ENCODE assay signal across 15 cellular contexts in genomic region chr1:6788946-6789345, GRCh38. TPM values are rescaled to one million over a fixed set of nuclear protein-coding genes. Genes with fewer than 3 reads are reported as not detected.
DNase-seq lines count a peak whose midpoint lies in the region; ATAC-seq, FAIRE-seq and TF ChIP-seq lines count a peak whose summit lies in the region.
"Had no signal": no experiment of that assay in that cellular context is flagged by ENCODE, and none has a peak within 500 bp of the region (broad histone marks: within the 10 kb centered on the region; RNA-seq: fewer than 3 reads in every experiment).

No MANE protein-coding gene starts in this region.

- TF ChIP-seq POLR2A in HepG2 (IDR thresholded peaks at IDR 0.05; ENCODE audit: insufficient read depth in 1 of 2, low read depth in 2 of 2, low read length in 2 of 2): no peak
- TF ChIP-seq POLR2A in right lobe of liver (IDR thresholded peaks at IDR 0.05): no peak
- no peak for TF ChIP-seq POLR2A in endothelial cell of umbilical vein (IDR thresholded peaks at IDR 0.05; ENCODE audit: low read depth, low read length)

- dilution Hi-C loops in endothelial cell of umbilical vein (cut with MboI; ENCODE audit: extremely low pct_ligation_motif_present, low sequenced_read_pairs): no loop called here

- no peaks in the 10 kb centered on the region for H3K27me3 Mint-ChIP-seq in T-cell

- H3K4me1 ChIP-seq in HepG2 (ENCODE audit: insufficient read depth, low read length) (peaks cover 41% of the 10 kb centered on the region), right lobe of liver (peaks cover 0 to 10% (median 0%) of the 10 kb centered on the region in 4 donors), endothelial cell of umbilical vein (ENCODE audit: control insufficient read depth, extremely low read depth, insufficient read depth, low read length) (peaks cover 16% of the 10 kb centered on the region), aorta (ENCODE audit: control insufficient read depth in 1 of 2, insufficient read depth in 2 of 2, low read length in 2 of 2) (peaks cover 3 to 13% of the 10 kb centered on the region in 2 donors)

- H3K36me3 Mint-ChIP-seq in T-cell: peaks cover 17% of the 10 kb centered on the region

- no peaks in the 10 kb centered on the region for H3K27me3 ChIP-seq in HepG2 (ENCODE audit: control insufficient read depth in 1 of 2, insufficient read depth in 2 of 2, low read length in 2 of 2)
- no peaks in the 10 kb centered on the region for H3K27me3 ChIP-seq in right lobe of liver
- no peaks in the 10 kb centered on the region for H3K27me3 ChIP-seq in endothelial cell of umbilical vein (ENCODE audit: control insufficient read depth in 2 of 2, insufficient read depth in 2 of 2, low read length in 2 of 2)
- no peaks in the 10 kb centered on the region for H3K27me3 ChIP-seq in aorta (ENCODE audit: control insufficient read depth in 1 of 2, insufficient read depth in 2 of 2, low read length in 1 of 2)
- H3K27me3 ChIP-seq: brain microvascular endothelial cell had no signal

- FAIRE-seq in HepG2 (lab: Jason Lieb, UNC): peak; percentile 79
- FAIRE-seq in endothelial cell of umbilical vein (lab: Jason Lieb, UNC): peak; percentile 43

- no peaks in the 10 kb centered on the region for H3K9me1 ChIP-seq in endothelial cell of umbilical vein (replicated peaks; ENCODE audit: control insufficient read depth, extremely low read depth, insufficient read depth, low read length)

- CTCF ChIA-PET in HepG2 (lab: Yijun Ruan, JAX; ENCODE audit: low intra/inter-chr PET ratio, low total read pairs): no interaction called here
- CTCF ChIA-PET in T-cell (lab: Charles Lee): no interaction called here
- CTCF ChIA-PET in endothelial cell of umbilical vein (lab: Charles Lee): interaction anchor here (1.4 to 3.2 kb wide), 3 partner anchors 9 to 281 kb away, joined by 4 to 11 read pairs (median 4); no protein-coding TSS in a partner anchor

- ATAC-seq in HepG2 (no peak), right lobe of liver (no peak), T-cell (replicated peaks in 1 of 4) (no peak), aorta (ENCODE audit: low FRiP score) (no peak), left lobe of liver (no peak)
- ATAC-seq: stimulated activated naive CD8-positive, alpha-beta T cell treated with anti-CD3 and anti-CD28 coated beads, Interleukin-15, Interleukin-2, amounts not matched to agents 100 U/mL and 50 U/mL, for 24 hours had no signal

- DNase-seq in HepG2 (ENCODE audit: low spot score): peak; percentile 41
- no peak for DNase-seq in right lobe of liver
- DNase-seq in T-cell: no peak
- DNase-seq in endothelial cell of umbilical vein (ENCODE audit: low read depth, low spot score): peak; percentile 82
- no peak for DNase-seq in aorta
- DNase-seq in NCI-H524 (lab: John Stamatoyannopoulos, UW): no peak
- DNase-seq in activated effector memory CD4-positive, alpha-beta T cell treated with anti-CD3 and anti-CD28 coated beads, Interleukin-2, amount 50 U/mL, for 16 hours: no peak
- no peak for DNase-seq in left lobe of liver (ENCODE audit: low spot score)
- DNase-seq: brain microvascular endothelial cell; effector memory CD4-positive, alpha-beta T cell; hypothalamus; IMR-90; NCI-H1105; SHP77 treated with DMSO at 0.1 percent for 48 hours; stimulated activated naive CD8-positive, alpha-beta T cell treated with anti-CD3 and anti-CD28 coated beads, Interleukin-15, Interleukin-2, amounts not matched to agents 100 U/mL and 50 U/mL, for 24 hours had no signal

- peaks cover 73% of the 10 kb centered on the region for H3K79me2 ChIP-seq in HepG2 (ENCODE audit: insufficient read depth, low read length)
- H3K79me2 ChIP-seq in endothelial cell of umbilical vein (ENCODE audit: control insufficient read depth, insufficient read depth, low read length): peaks cover 56% of the 10 kb centered on the region

- intact Hi-C loops in HepG2 (cut with micrococcal nuclease; ENCODE audit: unreplicated experiment): loop anchor here (10.0 kb wide), 1 partner anchor 64 kb away; no protein-coding TSS in a partner anchor
- intact Hi-C loops in right lobe of liver (cut with DNase I): no loop called here
- intact Hi-C loops in endothelial cell of umbilical vein (cut with micrococcal nuclease): loop anchor here (5.0 to 10.0 kb wide), 3 partner anchors 187 to 986 kb away; partner anchors contain the start of genes KLHL21, PLEKHG5 and VAMP3
- intact Hi-C loops in aorta (cut with DNase I): loop anchor here (10.0 kb wide), 3 partner anchors 64 to 286 kb away; partner anchors contain the start of gene KLHL21 (in 1 of the 2)

- no peak for TF ChIP-seq EP300 in HepG2 (IDR thresholded peaks at IDR 0.05; ENCODE audit: low read depth in 2 of 2, low read length in 2 of 2)
- TF ChIP-seq EP300 in HepG2 (CRISPR knock-in tag; IDR thresholded peaks at IDR 0.05; ENCODE audit: borderline replicate concordance): no peak

- in situ Hi-C loops in HepG2 (cut with HindIII; ENCODE audit: extremely low pct_ligation_motif_present, low pct_unique_long_range_greater_than_20kb): no loop called here

- H4K20me1 ChIP-seq in HepG2 (ENCODE audit: insufficient read depth, low read length) (peaks cover 25% of the 10 kb centered on the region), endothelial cell of umbilical vein (replicated peaks; ENCODE audit: control insufficient read depth, extremely low read depth, insufficient read depth, low read length) (peaks cover 3% of the 10 kb centered on the region)

- H3K9me3 Mint-ChIP-seq in T-cell: no peaks in the 10 kb centered on the region

- BruUV-seq in HepG2 (replicated peaks; lab: Mats Ljungman, UMichigan) (no TSS peak), endothelial cell of umbilical vein (replicated peaks; lab: Mats Ljungman, UMichigan) (no TSS peak)

- no peaks in the 10 kb centered on the region for H3K9me3 ChIP-seq in HepG2 (ENCODE audit: low read length)
- no peaks in the 10 kb centered on the region for H3K9me3 ChIP-seq in right lobe of liver
- H3K9me3 ChIP-seq in endothelial cell of umbilical vein (replicated peaks; ENCODE audit: control insufficient read depth, insufficient read depth, low read length): no peaks in the 10 kb centered on the region
- no peaks in the 10 kb centered on the region for H3K9me3 ChIP-seq in aorta (ENCODE audit: control insufficient read depth, low read length)

- H3K4me3 ChIP-seq in HepG2 (replicated peaks in 1 of 3; ENCODE audit: insufficient read depth in 1 of 3, low read depth in 2 of 3, low read length in 3 of 3): no peak overlapping the region
- no peak overlapping the region for H3K4me3 ChIP-seq in right lobe of liver
- no peak overlapping the region for H3K4me3 ChIP-seq in endothelial cell of umbilical vein (replicated peaks in 1 of 3; ENCODE audit: insufficient read depth in 1 of 3, low read depth in 1 of 3, low read length in 3 of 3)
- no peak overlapping the region for H3K4me3 ChIP-seq in aorta (ENCODE audit: low read length in 2 of 2)

- TF ChIP-seq RAD21 in HepG2 (CRISPR knock-in tag; IDR thresholded peaks at IDR 0.05): no peak

- H3K4me2 ChIP-seq in HepG2 (ENCODE audit: low read depth, low read length) (peak overlapping the region; percentile 48), endothelial cell of umbilical vein (ENCODE audit: insufficient read depth, low read length) (no peak overlapping the region)

- no peak for TF ChIP-seq CTCF in HepG2 (CRISPR knock-in tag; IDR thresholded peaks at IDR 0.05)
- TF ChIP-seq CTCF in right lobe of liver (IDR thresholded peaks at IDR 0.05): no peak
- no peak for TF ChIP-seq CTCF in endothelial cell of umbilical vein (IDR thresholded peaks at IDR 0.05; ENCODE audit: extremely low read depth in 1 of 2, insufficient read depth in 1 of 2, low read depth in 1 of 2, low read length in 2 of 2)

- POLR2A ChIA-PET in HepG2 (lab: Yijun Ruan, JAX): no interaction called here
- POLR2A ChIA-PET in T-cell (lab: Charles Lee): no interaction called here
- POLR2A ChIA-PET in endothelial cell of umbilical vein (lab: Charles Lee): no interaction called here

- 34% methylated on average over 2 of the region's 2 CpGs for WGBS in HepG2 (ENCODE audit: low lambda C conversion rate)
- WGBS in right lobe of liver (ENCODE audit: insufficient coverage, low coverage, low lambda C conversion rate, missing lambda C conversion rate): 72% methylated on average over 2 of the region's 2 CpGs
- 16 to 27% methylated on average over 2 of the region's 2 CpGs for WGBS in aorta, 2 donors

- peak overlapping the region in 1 of 3 donors; percentile 7 for H3K4me3 Mint-ChIP-seq in T-cell

- peak overlapping the region; percentile 26 for H3K27ac ChIP-seq in HepG2 (ENCODE audit: extremely low read length, insufficient read depth, low read length)
- H3K27ac ChIP-seq in right lobe of liver: no peak overlapping the region
- no peak overlapping the region for H3K27ac ChIP-seq in endothelial cell of umbilical vein (ENCODE audit: insufficient read depth, low read depth, low read length)
- H3K27ac ChIP-seq in aorta (ENCODE audit: low read depth in 1 of 2, low read length in 2 of 2): peak overlapping the region; percentile 1 to 80
- H3K27ac ChIP-seq: brain microvascular endothelial cell had no signal

- H3K9ac ChIP-seq in HepG2 (ENCODE audit: insufficient read depth, low read depth, low read length) (no peak overlapping the region), endothelial cell of umbilical vein (replicated peaks; ENCODE audit: extremely low read depth, insufficient read depth, low read length) (no peak overlapping the region)

- H3K4me1 Mint-ChIP-seq in T-cell: peaks cover 49 to 62% (median 53%) of the 10 kb centered on the region in 3 donors

- H2AFZ ChIP-seq in HepG2 (ENCODE audit: low read length) (no peak overlapping the region), endothelial cell of umbilical vein (ENCODE audit: low read depth, low read length) (no peak overlapping the region)

- H3K36me3 ChIP-seq in HepG2 (replicated peaks in 1 of 2; ENCODE audit: control insufficient read depth in 1 of 2, insufficient read depth in 2 of 2, low read length in 2 of 2) (peaks cover 0 to 5% of the 10 kb centered on the region in 2 experiments; a peak in 2 of 5 replicates), right lobe of liver (no peaks in the 10 kb centered on the region), endothelial cell of umbilical vein (ENCODE audit: control insufficient read depth in 2 of 2, extremely low read depth in 1 of 2, insufficient read depth in 2 of 2, low read length in 2 of 2) (no peaks in the 10 kb centered on the region), aorta (ENCODE audit: control insufficient read depth in 1 of 2, insufficient read depth in 2 of 2, low read length in 1 of 2) (no peaks in the 10 kb centered on the region)
- H3K36me3 ChIP-seq: brain microvascular endothelial cell had no signal

- H3K27ac Mint-ChIP-seq in T-cell: peak overlapping the region; percentile 9 to 35

RNA-seq across cellular contexts. Expression of gene CAMTA1, which starts 3.7 kb away (rescaled TPM):
- total RNA-seq in HepG2 (2016; rRNA removed; fragmentation: Illumina TruSeq; extraction: Trizol) (36.4 and 36.7 TPM in 2 replicates), right lobe of liver (10 to 100 TPM; 32.3 to 49.4 (median 37.2) TPM), T-cell (10 to 100 TPM; 29.7 to 37.4 (median 34.6) TPM), endothelial cell of umbilical vein (88.1 and 92.7 TPM in 2 replicates), aorta (100 to 1,000 TPM in 1 of 2 donors, 10 to 100 TPM in 1; 78.7 to 105 TPM), left lobe of liver (33.6 TPM)
- 54.5 and 63.4 TPM in 2 replicates for total RNA-seq in HepG2 (2016; cell fraction: cytosol; rRNA removed; fragmentation: Illumina TruSeq; extraction: Trizol; ENCODE audit: low read depth)
- total RNA-seq in HepG2 (2016; cell fraction: insoluble cytoplasmic fraction; rRNA removed; fragmentation: Illumina TruSeq; extraction: Trizol): 33.9 and 46.1 TPM in 2 replicates
- total RNA-seq in HepG2 (2016; cell fraction: membrane; rRNA removed; fragmentation: Illumina TruSeq; extraction: Trizol): 56.0 and 62.9 TPM in 2 replicates
- total RNA-seq in HepG2 (2016; cell fraction: nucleus; rRNA removed; fragmentation: Illumina TruSeq; extraction: Trizol): 25.6 and 26.4 TPM in 2 replicates
- polyA plus RNA-seq in HepG2 (2011; rRNA removed) (22.4 and 25.0 TPM in 2 replicates), endothelial cell of umbilical vein (36.4 and 50.8 TPM in 2 replicates), aorta (100 to 1,000 TPM; 241 to 438 TPM)
- 17.3 and 28.2 TPM in 2 replicates for polyA plus RNA-seq in HepG2 (2011; cell fraction: cytosol; rRNA removed)
- 11.2 and 18.4 TPM in 2 replicates for polyA plus RNA-seq in HepG2 (2011; cell fraction: nucleus; rRNA removed)
- polyA plus RNA-seq in HepG2 (2012): 65.7 and 66.4 TPM in 2 replicates
- 156 and 189 TPM in 2 replicates for polyA plus RNA-seq in HepG2 (2016; cell fraction: cytosol; fragmentation: Illumina TruSeq; extraction: Trizol; ENCODE audit: low read depth)
- 69.7 and 85.6 TPM in 2 replicates for polyA plus RNA-seq in HepG2 (2016; cell fraction: insoluble cytoplasmic fraction; fragmentation: Illumina TruSeq; extraction: Trizol; ENCODE audit: low read depth)
- 126 and 154 TPM in 2 replicates for polyA plus RNA-seq in HepG2 (2016; cell fraction: membrane; fragmentation: Illumina TruSeq; extraction: Trizol; ENCODE audit: low read depth)
- 49.0 and 50.2 TPM in 2 replicates for polyA plus RNA-seq in HepG2 (2016; cell fraction: nucleus; fragmentation: Illumina TruSeq; extraction: Trizol; ENCODE audit: insufficient read depth, low read depth)
- polyA minus RNA-seq in HepG2 (2011; rRNA and poly(A)+ RNA removed; ENCODE audit: low replicate concordance): 12.6 and 15.2 TPM in 2 replicates
- 9.3 and 13.8 TPM in 2 replicates for polyA minus RNA-seq in HepG2 (2011; cell fraction: cytosol; rRNA and poly(A)+ RNA removed)
- 30.2 and 31.8 TPM in 2 replicates for polyA minus RNA-seq in HepG2 (2011; cell fraction: nucleus; rRNA and poly(A)+ RNA removed)
- 57.1 and 61.1 TPM in 2 replicates for polyA plus RNA-seq in endothelial cell of umbilical vein (2011; cell fraction: cytosol; rRNA removed)
- 40.9 and 43.2 TPM in 2 replicates for polyA plus RNA-seq in endothelial cell of umbilical vein (2011; cell fraction: nucleus; rRNA removed)
- polyA plus RNA-seq in endothelial cell of umbilical vein (2012): 82.2 and 93.2 TPM in 2 replicates
- 26.3 and 39.4 TPM in 2 replicates for polyA minus RNA-seq in endothelial cell of umbilical vein
- polyA minus RNA-seq in endothelial cell of umbilical vein (2011; cell fraction: cytosol; rRNA and poly(A)+ RNA removed): 17.1 TPM
- 50.9 and 53.5 TPM in 2 replicates for polyA minus RNA-seq in endothelial cell of umbilical vein (2011; cell fraction: nucleus; rRNA and poly(A)+ RNA removed)

Comparison
In these comparisons a context has a peak if more than half of its experiments do, and no peak if none do; other contexts are left out.
1. DNase-seq: peak in HepG2 (single experiment) and endothelial cell of umbilical vein (single experiment); none in right lobe of liver (0 of 3), T-cell (0 of 34), aorta (0 of 2), NCI-H524 (0 of 2), activated effector memory CD4-positive, alpha-beta T cell treated with anti-CD3 and anti-CD28 coated beads, Interleukin-2, amount 50 U/mL, for 16 hours (single experiment) and left lobe of liver (single experiment).
2. H3K27ac ChIP-seq: peak in HepG2 (single experiment) and aorta (2 of 2); none in right lobe of liver (0 of 3) and endothelial cell of umbilical vein (single experiment).
3. intact Hi-C loops: an anchor here in HepG2 (10.0 kb wide), endothelial cell of umbilical vein (5.0 to 10.0 kb wide) and aorta (10.0 kb wide); none called in right lobe of liver.